Comparison of ENCODE assay signal across 1 cellular context in genomic region chr2:69724540-69725159, GRCh38.
TF ChIP-seq lines count a peak whose summit lies in the region.

No MANE protein-coding gene starts in this region.

TF ChIP-seq in HepG2, 621 proteins besides CTCF, POLR2A, EP300 and RAD21 (continued from another document and continues in another):
- TF ChIP-seq ZNF710 (CRISPR knock-in tag; IDR thresholded peaks at IDR 0.05; ENCODE audit: borderline replicate concordance) (peak; percentile 58; the same call in 1 of the 2 replicates), YEATS4 (CRISPR knock-in tag; IDR thresholded peaks at IDR 0.05; ENCODE audit: borderline replicate concordance) (no peak), TOE1 (CRISPR knock-in tag; IDR thresholded peaks at IDR 0.05) (peak; percentile 53; the same call in 1 of the 2 replicates), KDM3A (CRISPR knock-in tag; IDR thresholded peaks at IDR 0.05; ENCODE audit: low read depth) (peak; percentile 88), MAF1 (CRISPR knock-in tag; IDR thresholded peaks at IDR 0.05; ENCODE audit: borderline replicate concordance) (no peak), ZNF574 (CRISPR knock-in tag; IDR thresholded peaks at IDR 0.05) (peak; percentile 50; the same call in 1 of the 2 replicates), ZBTB26 (CRISPR knock-in tag; IDR thresholded peaks at IDR 0.05; ENCODE audit: borderline replicate concordance) (no peak; the same call in 1 of the 2 replicates), BATF2 (CRISPR knock-in tag; IDR thresholded peaks at IDR 0.05) (no peak), REPIN1 (CRISPR knock-in tag; IDR thresholded peaks at IDR 0.05; ENCODE audit: borderline replicate concordance, low read depth) (peak; percentile 55; the same call in 1 of the 2 replicates), ZMAT3 (CRISPR knock-in tag; conservative IDR thresholded peaks at IDR 0.05) (no peak), ZNF292 (CRISPR knock-in tag; IDR thresholded peaks at IDR 0.05; ENCODE audit: borderline replicate concordance, low read depth) (peak; percentile 49; the same call in 1 of the 2 replicates), HMGXB4 (CRISPR knock-in tag; IDR thresholded peaks at IDR 0.05; ENCODE audit: borderline replicate concordance in 1 of 2, low read depth in 1 of 2) (peak; percentile 67 to 92; a peak in 3 of 4 replicates), ARID3A (IDR thresholded peaks at IDR 0.05; ENCODE audit: low read depth, low read length) (peak; percentile 26; the same call in 1 of the 2 replicates), ZNF335 (CRISPR knock-in tag; IDR thresholded peaks at IDR 0.05) (0 out of 2 replicates have a peak, but pooled peaks have one; percentile 45), XRCC5 (optimal IDR thresholded peaks at IDR 0.05; ENCODE audit: low read length) (peak; percentile 88), ZBTB38 (CRISPR knock-in tag; IDR thresholded peaks at IDR 0.05) (0 out of 2 replicates have a peak, but pooled peaks have one; percentile 25), ARID5B (CRISPR knock-in tag; IDR thresholded peaks at IDR 0.05) (peak; percentile 49), MYPOP (CRISPR knock-in tag; IDR thresholded peaks at IDR 0.05) (peak; percentile 51; the same call in 1 of the 2 replicates), SIN3A (IDR thresholded peaks at IDR 0.05; ENCODE audit: borderline replicate concordance, low read depth, low read length) (no peak), ZC3H4 (CRISPR knock-in tag; IDR thresholded peaks at IDR 0.05; ENCODE audit: borderline replicate concordance) (0 out of 2 replicates have a peak, but pooled peaks have one; percentile 35), ZNF318 (CRISPR knock-in tag; IDR thresholded peaks at IDR 0.05) (no peak), HOXA3 (CRISPR knock-in tag; IDR thresholded peaks at IDR 0.05) (peak; percentile 33; the same call in 1 of the 2 replicates), ZNF441 (CRISPR knock-in tag; IDR thresholded peaks at IDR 0.05; ENCODE audit: borderline replicate concordance) (no peak)
